Comparison of ENCODE assay signal across 9 cellular contexts in genomic region chr2:238513346-238513745, GRCh38.
DNase-seq lines count a peak whose midpoint lies in the region; ATAC-seq and TF ChIP-seq lines count a peak whose summit lies in the region.
"Had no signal": no experiment of that assay in that cellular context is flagged by ENCODE, and none has a peak within 500 bp of the region (broad histone marks: within the 10 kb centered on the region; RNA-seq: fewer than 3 reads in every experiment).

No MANE protein-coding gene starts in this region.

- no peak for ATAC-seq in HG02588 (IDR thresholded peaks at IDR 0.05; ENCODE audit: unreplicated experiment)

- 3% methylated on average over 3 of the region's 3 CpGs for WGBS in mammary epithelial cell (ENCODE audit: low coverage, missing lambda C conversion rate)

- H2AFZ ChIP-seq in mammary epithelial cell (ENCODE audit: low read depth, low read length): no peak overlapping the region

- no peaks in the 10 kb centered on the region for H3K36me3 ChIP-seq in mammary epithelial cell (ENCODE audit: insufficient read depth, low read length)
- H3K36me3 ChIP-seq: tibial artery had no signal

- DNase-seq in 8988T: peak; percentile 58
- peak; percentile 75 for DNase-seq in ELR (ENCODE audit: low read depth)
- peak; percentile 25 for DNase-seq in NCI-H226
- DNase-seq in mammary epithelial cell: peak; percentile 44
- peak; percentile 46 for DNase-seq in neural crest cell (ENCODE audit: low read depth, low spot score)
- DNase-seq in DMS79 (lab: John Stamatoyannopoulos, UW): no peak
- no peak for DNase-seq in DMS153 (lab: John Stamatoyannopoulos, UW)

- peaks cover 14% of the 10 kb centered on the region for H3K9me3 Mint-ChIP-seq in neural crest cell

- peak; percentile 62 to 78 for TF ChIP-seq CTCF in mammary epithelial cell (conservative IDR thresholded peaks at IDR 0.05 in 1 of 2, IDR thresholded peaks at IDR 0.05 in 1 of 2; ENCODE audit: extremely low read depth in 1 of 2, insufficient read depth in 1 of 2, low read depth in 1 of 2, low read length in 2 of 2)
- peak; percentile 62 for TF ChIP-seq CTCF in neural crest cell (conservative IDR thresholded peaks at IDR 0.05)

- H3K9me3 ChIP-seq in mammary epithelial cell (replicated peaks; ENCODE audit: insufficient read depth, low read length): peaks cover 9% of the 10 kb centered on the region

- in situ Hi-C loops in mammary epithelial cell (cut with MboI; ENCODE audit: low sequenced_read_pairs in 2 of 2): loop anchor here in 1 of 2 donors (25.0 kb wide), 1 partner anchor 274 kb away; no protein-coding TSS in a partner anchor

- H3K27me3 Mint-ChIP-seq in neural crest cell (ENCODE audit: low read depth): no peaks in the 10 kb centered on the region

- H3K36me3 Mint-ChIP-seq in neural crest cell (ENCODE audit: low read depth): peaks cover 4% of the 10 kb centered on the region

- H3K9ac ChIP-seq in mammary epithelial cell (ENCODE audit: insufficient read depth, low read length): no peak overlapping the region

- H3K27me3 ChIP-seq in mammary epithelial cell (ENCODE audit: insufficient read depth, low read length): no peaks in the 10 kb centered on the region

- H3K4me2 ChIP-seq in mammary epithelial cell (ENCODE audit: insufficient read depth, low read depth, low read length): no peak overlapping the region

- CTCF ChIA-PET in mammary epithelial cell (lab: Charles Lee; ENCODE audit: low non-redundant PET): interaction anchor here (0.5 to 1.0 kb wide), 3 partner anchors 106 to 272 kb away, joined by 3 to 9 read pairs (median 5); no protein-coding TSS in a partner anchor

- H3K4me1 ChIP-seq in mammary epithelial cell (ENCODE audit: insufficient read depth, low read length): peaks cover 5% of the 10 kb centered on the region
- H3K4me1 ChIP-seq: tibial artery had no signal

- dilution Hi-C loops in mammary epithelial cell (cut with HindIII; ENCODE audit: low sequenced_read_pairs): loop anchor here (25.0 kb wide), 1 partner anchor 274 kb away; no protein-coding TSS in a partner anchor

- no peaks in the 10 kb centered on the region for H4K20me1 ChIP-seq in mammary epithelial cell (ENCODE audit: insufficient read depth, low read length)

- H3K27ac ChIP-seq in mammary epithelial cell (ENCODE audit: insufficient read depth, low read depth, low read length): no peak overlapping the region
- H3K27ac ChIP-seq: tibial artery had no signal

- no peaks in the 10 kb centered on the region for H3K79me2 ChIP-seq in mammary epithelial cell (ENCODE audit: insufficient read depth, low read length)

- no peak overlapping the region for H3K4me3 Mint-ChIP-seq in neural crest cell

- no peak overlapping the region for H3K4me3 ChIP-seq in mammary epithelial cell (replicated peaks in 1 of 3; ENCODE audit: insufficient read depth in 1 of 3, low read depth in 2 of 3, low read length in 3 of 3)
- H3K4me3 ChIP-seq: tibial artery had no signal

- H3K27ac Mint-ChIP-seq in neural crest cell (ENCODE audit: unreplicated experiment): no peak overlapping the region

- intact Hi-C loops in mammary epithelial cell (cut with micrococcal nuclease): loop anchor here (1.0 to 10.0 kb wide), 7 partner anchors 106 to 593 kb away; no protein-coding TSS in a partner anchor

- H3K4me1 Mint-ChIP-seq in neural crest cell: peaks cover 15% of the 10 kb centered on the region

- BruUV-seq in mammary epithelial cell (replicated peaks; lab: Mats Ljungman, UMichigan): no TSS peak

Comparison
In these comparisons a context has a peak if more than half of its experiments do, and no peak if none do; other contexts are left out.
1. DNase-seq: peak in 8988T (single experiment), ELR (single experiment), NCI-H226 (single experiment), mammary epithelial cell (single experiment) and neural crest cell (single experiment); none in DMS79 (single experiment) and DMS153 (single experiment).